In genomic region chr17:50397111-50397918, GRCh38 we compare ENCODE assay signal across 8 cellular contexts. TPM values are rescaled to one million over a fixed set of nuclear protein-coding genes. Genes with fewer than 3 reads are reported as not detected.
DNase-seq lines count a peak whose midpoint lies in the region; ATAC-seq lines count a peak whose summit lies in the region.

Gene LRRC59 (minus strand): TSS chr17:50397523. CDS start chr17:50397317, 206 bp downstream.

- no peaks in the 10 kb centered on the region for H3K4me1 ChIP-seq in endocrine pancreas (ENCODE audit: control insufficient read depth, insufficient read depth, low read length)

- peak; percentile 94 for ATAC-seq in GM19467 (IDR thresholded peaks at IDR 0.05; ENCODE audit: unreplicated experiment)
- ATAC-seq in activated CD8-positive, alpha-beta memory T cell treated with anti-CD3 and anti-CD28 coated beads, Interleukin-2, amount 10 ng/mL, durations not matched to agents 7 days and 5 days, result peak; percentile 97

- no peaks in the 10 kb centered on the region for H3K27me3 ChIP-seq in endocrine pancreas (ENCODE audit: control insufficient read depth, insufficient read depth, low read length)

- H3K9me3 ChIP-seq in endocrine pancreas (ENCODE audit: control insufficient read depth, low read length), result no peaks in the 10 kb centered on the region

- H3K27ac Mint-ChIP-seq in activated CD8-positive, alpha-beta memory T cell treated with anti-CD3 and anti-CD28 coated beads, Interleukin-2, amount 10 ng/mL, durations not matched to agents 7 days and 5 days, result peak within 1 kb of the TSS; percentile 89

- H3K9me3 Mint-ChIP-seq in activated CD8-positive, alpha-beta memory T cell treated with anti-CD3 and anti-CD28 coated beads, Interleukin-2, amount 10 ng/mL, durations not matched to agents 7 days and 5 days (ENCODE audit: low read depth), result no peaks in the 10 kb centered on the region

- peak within 1 kb of the TSS; percentile 74 for H3K4me3 ChIP-seq in endocrine pancreas (ENCODE audit: control insufficient read depth, insufficient read depth, low read length)

- H3K4me1 Mint-ChIP-seq in activated CD8-positive, alpha-beta memory T cell treated with anti-CD3 and anti-CD28 coated beads, Interleukin-2, amount 10 ng/mL, durations not matched to agents 7 days and 5 days, result peaks cover 33% of the 10 kb centered on the region

- peaks cover 28% of the 10 kb centered on the region for H3K36me3 Mint-ChIP-seq in activated CD8-positive, alpha-beta memory T cell treated with anti-CD3 and anti-CD28 coated beads, Interleukin-2, amount 10 ng/mL, durations not matched to agents 7 days and 5 days

- H3K9ac ChIP-seq in endocrine pancreas (ENCODE audit: control insufficient read depth, insufficient read depth, low read length), result peak within 1 kb of the TSS; percentile 85

- H3K36me3 ChIP-seq in endocrine pancreas (ENCODE audit: control insufficient read depth, insufficient read depth, low read length), result peaks cover 7% of the 10 kb centered on the region

- no peaks in the 10 kb centered on the region for H3K27me3 Mint-ChIP-seq in activated CD8-positive, alpha-beta memory T cell treated with anti-CD3 and anti-CD28 coated beads, Interleukin-2, amount 10 ng/mL, durations not matched to agents 7 days and 5 days

- CTCF ChIA-PET in activated CD8-positive, alpha-beta memory T cell treated with anti-CD3 and anti-CD28 coated beads, Interleukin-2, amount 10 ng/mL, durations not matched to agents 7 days and 5 days (lab: Charles Lee), result interaction anchor here (0.6 to 4.9 kb wide), 51 partner anchors 9 to 322 kb away, joined by 3 to 55 read pairs (median 4); partner anchors contain the start of genes ACSF2, CACNA1G, COL1A1 and EME1

- peak within 1 kb of the TSS; percentile 90 for H3K4me3 Mint-ChIP-seq in activated CD8-positive, alpha-beta memory T cell treated with anti-CD3 and anti-CD28 coated beads, Interleukin-2, amount 10 ng/mL, durations not matched to agents 7 days and 5 days

- DNase-seq in COR-L47 (lab: John Stamatoyannopoulos, UW) (peak; percentile 43), HS-27A (ENCODE audit: low read depth) (peak; percentile 14), NOMO-1 (lab: John Stamatoyannopoulos, UW; ENCODE audit: unreplicated experiment in 2 of 2) (peak; percentile 75 to 85), mesenteric fat pad (ENCODE audit: low spot score) (peak; percentile 98)
- peak; percentile 95 for DNase-seq in activated CD8-positive, alpha-beta memory T cell treated with anti-CD3 and anti-CD28 coated beads, Interleukin-2, amount 10 ng/mL, durations not matched to agents 7 days and 5 days
- peak; percentile 89 for DNase-seq in stimulated activated CD8-positive, alpha-beta memory T cell treated with anti-CD3 and anti-CD28 coated beads, Interleukin-15, amount 100 ng/mL, for 1 hour (ENCODE audit: low read depth)

RNA-seq across cellular contexts. Expression of gene LRRC59, which starts in this region (rescaled TPM):
- 10 to 100 TPM; 71.5 to 82.6 TPM for total RNA-seq in activated CD8-positive, alpha-beta memory T cell treated with anti-CD3 and anti-CD28 coated beads, Interleukin-2, amount 10 ng/mL, durations not matched to agents 7 days and 5 days
- 126 TPM for total RNA-seq in mesenteric fat pad

Comparison
In these comparisons a context has a peak if more than half of its experiments do, and no peak if none do; other contexts are left out.
1. Peak in every context shown above with its lines: DNase-seq, ATAC-seq and H3K4me3 ChIP-seq.
2. DNase-seq: peak in every context shown above with its lines; median percentile 98 in mesenteric fat pad; 95 in activated CD8-positive, alpha-beta memory T cell treated with anti-CD3 and anti-CD28 coated beads, Interleukin-2, amount 10 ng/mL, durations not matched to agents 7 days and 5 days; 89 in stimulated activated CD8-positive, alpha-beta memory T cell treated with anti-CD3 and anti-CD28 coated beads, Interleukin-15, amount 100 ng/mL, for 1 hour; 80 in NOMO-1; 43 in COR-L47; 14 in HS-27A.